ENCODE assay signal across 27 cellular contexts in the genomic region with DNA sequence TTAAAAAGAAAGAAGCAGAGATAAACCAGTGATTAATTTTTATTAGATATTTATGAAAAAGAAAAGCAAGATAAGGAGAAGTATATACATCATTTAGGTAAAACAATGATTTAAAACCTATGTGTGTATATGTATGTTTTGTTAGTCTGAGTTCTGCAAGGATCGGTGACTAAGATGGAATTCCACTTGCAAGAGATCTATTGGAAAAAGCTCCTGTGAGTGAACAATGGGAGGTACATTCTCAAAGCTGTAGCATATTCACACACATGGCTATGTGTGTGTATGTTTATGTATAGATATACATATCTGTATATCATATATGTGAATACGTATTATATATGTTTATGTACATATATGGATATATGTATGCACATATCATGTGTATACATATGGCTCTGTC. TPM values are rescaled to one million over a fixed set of nuclear protein-coding genes. Genes with fewer than 3 reads are reported as not detected.
DNase-seq lines count a peak whose midpoint lies in the region; ATAC-seq, FAIRE-seq and TF ChIP-seq lines count a peak whose summit lies in the region.
"Had no signal": no experiment of that assay in that cellular context is flagged by ENCODE, and none has a peak within 500 bp of the region (broad histone marks: within the 10 kb centered on the region; RNA-seq: fewer than 3 reads in every experiment).

No MANE protein-coding gene starts in this region.

- H2AFZ ChIP-seq in mammary epithelial cell (ENCODE audit: low read depth, low read length) (no peak overlapping the region), PC-9 (no peak overlapping the region), keratinocyte (ENCODE audit: control insufficient read depth, low read length) (no peak overlapping the region)

- ATAC-seq in RWPE2 (ENCODE audit: low read depth): no peak
- ATAC-seq: A549 had no signal

- no peak overlapping the region for H3K9ac ChIP-seq in mammary epithelial cell (ENCODE audit: insufficient read depth, low read length)
- H3K9ac ChIP-seq in keratinocyte (ENCODE audit: control insufficient read depth, extremely low read depth, insufficient read depth, low read length): no peak overlapping the region
- H3K9ac ChIP-seq: BLaER1 had no signal

- DNase-seq in mammary epithelial cell: no peak
- DNase-seq in breast epithelium (ENCODE audit: low spot score in 2 of 2): no peak
- DNase-seq in PC-9: peak in 1 of 2 experiments; percentile 35
- DNase-seq in RWPE2 (ENCODE audit: low spot score): no peak
- DNase-seq in keratinocyte (ENCODE audit: low read depth, low spot score): no peak
- DNase-seq in thyroid gland: no peak
- no peak for DNase-seq in SHP77 (lab: John Stamatoyannopoulos, UW)
- no peak for DNase-seq in stimulated activated CD4-positive, alpha-beta T cell treated with anti-CD3 and anti-CD28 coated beads, Interleukin-4, amount 100 ng/mL, for 4 hours
- DNase-seq: BE2C; C1 segment of cervical spinal cord; CD4-positive, alpha-beta memory T cell; CD4-positive, CD25-positive, alpha-beta regulatory T cell; CD8-positive, alpha-beta memory T cell; COR-L47; DMS 273 treated with DMSO at 0.1 percent for 48 hours; DMS153; DMS53; DMS79; DND-41; EL; GF-D8 had no signal

- intact Hi-C loops in mammary epithelial cell (cut with micrococcal nuclease) (no loop called here), breast epithelium (cut with DNase I; ENCODE audit: low total_unique reads) (no loop called here), PC-9 (cut with micrococcal nuclease; ENCODE audit: unreplicated experiment) (no loop called here), thyroid gland (cut with DNase I) (no loop called here)

- POLR2A ChIA-PET in PC-9 (lab: Charles Lee; ENCODE audit: unreplicated experiment): interaction anchor here (0.5 to 1.5 kb wide), 2 partner anchors 11 to 121 kb away, joined by 3 to 18 read pairs; no protein-coding TSS in a partner anchor

- no peaks in the 10 kb centered on the region for H3K79me2 ChIP-seq in mammary epithelial cell (ENCODE audit: insufficient read depth, low read length)
- peaks cover 28% of the 10 kb centered on the region for H3K79me2 ChIP-seq in PC-9 (ENCODE audit: low read depth)
- no peaks in the 10 kb centered on the region for H3K79me2 ChIP-seq in keratinocyte (ENCODE audit: control insufficient read depth, insufficient read depth, low read length)

- H3K27me3 ChIP-seq in mammary epithelial cell (ENCODE audit: insufficient read depth, low read length) (no peaks in the 10 kb centered on the region), breast epithelium (no peaks in the 10 kb centered on the region), PC-9 (ENCODE audit: insufficient read depth, low read depth) (no peaks in the 10 kb centered on the region), RWPE2 (ENCODE audit: insufficient read depth, poor library complexity, severe bottlenecking) (no peaks in the 10 kb centered on the region), keratinocyte (ENCODE audit: control insufficient read depth, extremely low read depth, insufficient read depth, low read length) (no peaks in the 10 kb centered on the region), thyroid gland (no peaks in the 10 kb centered on the region)
- H3K27me3 ChIP-seq: BE2C, BLaER1 had no signal

- H3K4me3 ChIP-seq in mammary epithelial cell (replicated peaks in 1 of 3; ENCODE audit: insufficient read depth in 1 of 3, low read depth in 2 of 3, low read length in 3 of 3) (no peak overlapping the region), breast epithelium (no peak overlapping the region), PC-9 (no peak overlapping the region), RWPE2 (ENCODE audit: severe bottlenecking) (no peak overlapping the region), keratinocyte (ENCODE audit: control insufficient read depth in 2 of 3, extremely low read depth in 1 of 3, insufficient read depth in 2 of 3, low read depth in 1 of 3, low read length in 3 of 3) (no peak overlapping the region), thyroid gland (replicated peaks in 1 of 3) (no peak overlapping the region)
- H3K4me3 ChIP-seq: A549, BLaER1 had no signal

- TF ChIP-seq POLR2A in breast epithelium (IDR thresholded peaks at IDR 0.05) (no peak), thyroid gland (IDR thresholded peaks at IDR 0.05) (no peak)

- H3K27ac ChIP-seq in mammary epithelial cell (ENCODE audit: insufficient read depth, low read depth, low read length) (peak overlapping the region; percentile 44), breast epithelium (no peak overlapping the region), PC-9 (peak overlapping the region; percentile 85), RWPE2 (ENCODE audit: poor library complexity, severe bottlenecking) (peak overlapping the region; percentile 74), keratinocyte (ENCODE audit: control insufficient read depth, insufficient read depth, low read length) (peak overlapping the region; percentile 81), thyroid gland (no peak overlapping the region)
- H3K27ac ChIP-seq: 22Rv1, BLaER1 had no signal

- no peaks in the 10 kb centered on the region for H4K20me1 ChIP-seq in mammary epithelial cell (ENCODE audit: insufficient read depth, low read length)
- H4K20me1 ChIP-seq in PC-9 (ENCODE audit: insufficient read depth): no peaks in the 10 kb centered on the region
- no peaks in the 10 kb centered on the region for H4K20me1 ChIP-seq in keratinocyte (ENCODE audit: control insufficient read depth, extremely low read depth, insufficient read depth, low read length)
- H4K20me1 ChIP-seq: BLaER1 had no signal

- CTCF ChIA-PET in mammary epithelial cell (lab: Charles Lee; ENCODE audit: low non-redundant PET): no interaction called here
- CTCF ChIA-PET in PC-9 (lab: Charles Lee): interaction anchor here (0.6 kb wide), 1 partner anchor 172 kb away, joined by 3 read pairs; no protein-coding TSS in a partner anchor

- H3K36me3 ChIP-seq in mammary epithelial cell (ENCODE audit: insufficient read depth, low read length) (no peaks in the 10 kb centered on the region), breast epithelium (no peaks in the 10 kb centered on the region), PC-9 (ENCODE audit: low read depth) (no peaks in the 10 kb centered on the region), RWPE2 (ENCODE audit: low read depth) (no peaks in the 10 kb centered on the region), keratinocyte (ENCODE audit: control insufficient read depth in 2 of 2, extremely low read depth in 1 of 2, insufficient read depth in 2 of 2, low read length in 2 of 2) (no peaks in the 10 kb centered on the region), thyroid gland (no peaks in the 10 kb centered on the region)
- H3K36me3 ChIP-seq: BE2C, BLaER1 had no signal

- H3K4me2 ChIP-seq in mammary epithelial cell (ENCODE audit: insufficient read depth, low read depth, low read length) (no peak overlapping the region), PC-9 (peak overlapping the region; percentile 60), keratinocyte (ENCODE audit: control insufficient read depth, extremely low read depth, insufficient read depth, low read depth, low read length) (no peak overlapping the region)
- H3K4me2 ChIP-seq: BLaER1 had no signal

- dilution Hi-C loops in mammary epithelial cell (cut with HindIII; ENCODE audit: low sequenced_read_pairs): no loop called here
- dilution Hi-C loops in keratinocyte (cut with MboI; ENCODE audit: extremely low pct_ligation_motif_present, low sequenced_read_pairs): no loop called here

- H3K4me1 ChIP-seq in mammary epithelial cell (ENCODE audit: insufficient read depth, low read length) (peaks cover 51% of the 10 kb centered on the region), breast epithelium (no peaks in the 10 kb centered on the region), PC-9 (replicated peaks; ENCODE audit: insufficient read depth) (peaks cover 84% of the 10 kb centered on the region), RWPE2 (ENCODE audit: insufficient read depth, poor library complexity, severe bottlenecking) (peaks cover 28% of the 10 kb centered on the region), keratinocyte (ENCODE audit: control insufficient read depth, extremely low read depth, insufficient read depth, low read length) (peaks cover 65% of the 10 kb centered on the region), thyroid gland (peaks cover under 1 to 4% of the 10 kb centered on the region in 2 donors)
- H3K4me1 ChIP-seq: BE2C, BLaER1 had no signal

- WGBS in mammary epithelial cell (ENCODE audit: low coverage, missing lambda C conversion rate): 85% methylated on average over 2 of the region's 2 CpGs
- 90 to 94% methylated on average over 2 of the region's 2 CpGs for WGBS in thyroid gland, 2 donors

- no TSS peak for BruUV-seq in mammary epithelial cell (replicated peaks; lab: Mats Ljungman, UMichigan)
- BruUV-seq in PC-9 (replicated peaks; lab: Mats Ljungman, UMichigan): no TSS peak

- H3F3A ChIP-seq in PC-9 (ENCODE audit: insufficient read depth, low read depth): peaks cover 52% of the 10 kb centered on the region

- FAIRE-seq in keratinocyte (lab: Jason Lieb, UNC): no peak
- FAIRE-seq: A549, GM12891, GM19239 had no signal

- no peaks in the 10 kb centered on the region; the same call in 1 of the 2 replicates for H3K9me2 ChIP-seq in PC-9 (ENCODE audit: insufficient read depth)

- TF ChIP-seq CTCF in mammary epithelial cell (conservative IDR thresholded peaks at IDR 0.05 in 1 of 2, IDR thresholded peaks at IDR 0.05 in 1 of 2; ENCODE audit: extremely low read depth in 1 of 2, insufficient read depth in 1 of 2, low read depth in 1 of 2, low read length in 2 of 2) (no peak), breast epithelium (IDR thresholded peaks at IDR 0.05) (no peak), PC-9 (conservative IDR thresholded peaks at IDR 0.05) (no peak), RWPE2 (IDR thresholded peaks at IDR 0.05; ENCODE audit: poor library complexity, severe bottlenecking) (no peak), keratinocyte (optimal IDR thresholded peaks at IDR 0.05 in 1 of 3, IDR thresholded peaks at IDR 0.05 in 1 of 3, conservative IDR thresholded peaks at IDR 0.05 in 1 of 3; ENCODE audit: extremely low read depth in 1 of 3, insufficient read depth in 2 of 3, low read length in 3 of 3) (no peak), thyroid gland (IDR thresholded peaks at IDR 0.05) (no peak)

- no peaks in the 10 kb centered on the region for H3K9me1 ChIP-seq in keratinocyte (ENCODE audit: control insufficient read depth, extremely low read depth, insufficient read depth, low read length)

- H3K9me3 ChIP-seq in mammary epithelial cell (replicated peaks; ENCODE audit: insufficient read depth, low read length) (no peaks in the 10 kb centered on the region), breast epithelium (no peaks in the 10 kb centered on the region), PC-9 (ENCODE audit: insufficient read depth, low read depth) (no peaks in the 10 kb centered on the region), RWPE2 (ENCODE audit: severe bottlenecking) (no peaks in the 10 kb centered on the region), keratinocyte (ENCODE audit: control insufficient read depth, low read depth, low read length) (no peaks in the 10 kb centered on the region), thyroid gland (no peaks in the 10 kb centered on the region)
- H3K9me3 ChIP-seq: A549, BE2C, BLaER1 had no signal

- in situ Hi-C loops in mammary epithelial cell (cut with MboI; ENCODE audit: low sequenced_read_pairs in 2 of 2): no loop called here

RNA-seq across cellular contexts. Expression of a gene that starts 54.4 kb away (rescaled TPM):
- 100 to 1,000 TPM; 116 to 144 TPM for total RNA-seq in mammary epithelial cell
- polyA plus RNA-seq in mammary epithelial cell: 47.5 TPM
- polyA minus RNA-seq in mammary epithelial cell: 86.1 TPM
- total RNA-seq in breast epithelium: 100 to 1,000 TPM in 1 of 3 donors, 10 to 100 TPM in 2; 78.3 to 281 (median 83.2) TPM
- 147 and 221 TPM in 2 replicates for total RNA-seq in PC-9 (2021)
- polyA plus RNA-seq in keratinocyte: 39.8 to 57.2 TPM (median 45.6 TPM) in 3 replicates
- polyA plus RNA-seq in keratinocyte (2011; ENCODE audit: low read depth): 52.7 TPM
- 30.8 and 32.5 TPM in 2 replicates for polyA plus RNA-seq in keratinocyte (2011; cell fraction: cytosol; rRNA removed)
- polyA plus RNA-seq in keratinocyte (2011; cell fraction: nucleus; rRNA removed): 88.6 and 88.9 TPM in 2 replicates
- polyA plus RNA-seq in keratinocyte (2012; ENCODE audit: low replicate concordance): 44.4 and 81.4 TPM in 2 replicates
- 49.8 to 105 TPM (median 62.0 TPM) in 3 replicates for polyA minus RNA-seq in keratinocyte
- 64.5 TPM for polyA minus RNA-seq in keratinocyte (2011; cell fraction: cytosol; rRNA and poly(A)+ RNA removed)
- polyA minus RNA-seq in keratinocyte (2011; cell fraction: nucleus; rRNA and poly(A)+ RNA removed): 82.0 and 84.4 TPM in 2 replicates
- total RNA-seq in thyroid gland: 100 to 1,000 TPM in 3 of 4 donors, 10 to 100 TPM in 1; 76.0 to 149 (median 117) TPM
- total RNA-seq: CD4-positive, CD25-positive, alpha-beta regulatory T cell; CD8-positive, alpha-beta memory T cell had no signal
- polyA plus RNA-seq: CD14-positive monocyte; CD4-positive, CD25-positive, alpha-beta regulatory T cell had no signal

Comparison
In these comparisons a context has a peak if more than half of its experiments do, and no peak if none do; other contexts are left out.
1. H3K27ac ChIP-seq: peak in mammary epithelial cell (single experiment), PC-9 (single experiment), RWPE2 (single experiment) and keratinocyte (single experiment); none in breast epithelium (0 of 2) and thyroid gland (0 of 3).